2 cellular contexts compared by ENCODE assay signal in genomic region chr12:84950971-84951546, GRCh38.
TF ChIP-seq lines count a peak whose summit lies in the region.

No MANE protein-coding gene starts in this region.

TF ChIP-seq in HCT116, 20 proteins besides CTCF, POLR2A, EP300 and RAD21:
- TF ChIP-seq TCF7L2 (IDR thresholded peaks at IDR 0.05; ENCODE audit: borderline replicate concordance, extremely low read depth, insufficient read depth, insufficient read length) (no peak), ZFX (IDR thresholded peaks at IDR 0.05) (no peak), MAX (IDR thresholded peaks at IDR 0.05) (no peak), ZNF274 (IDR thresholded peaks at IDR 0.05; ENCODE audit: low read depth, low read length) (no peak), SRF (IDR thresholded peaks at IDR 0.05; ENCODE audit: low read depth) (no peak), ATF3 (IDR thresholded peaks at IDR 0.05) (no peak), SP1 (IDR thresholded peaks at IDR 0.05; ENCODE audit: low read depth) (no peak), YY1 (IDR thresholded peaks at IDR 0.05; ENCODE audit: extremely low read depth, insufficient replicate concordance, low read depth, low read length) (no peak), ELF1 (IDR thresholded peaks at IDR 0.05; ENCODE audit: borderline replicate concordance, low read depth) (no peak), EZH2phosphoT487 (IDR thresholded peaks at IDR 0.05; ENCODE audit: borderline replicate concordance) (no peak), REST (IDR thresholded peaks at IDR 0.05; ENCODE audit: low read depth) (no peak), SIN3A (IDR thresholded peaks at IDR 0.05; ENCODE audit: low read depth) (no peak), EGR1 (IDR thresholded peaks at IDR 0.05; ENCODE audit: low read depth) (no peak), POLR2AphosphoS5 (IDR thresholded peaks at IDR 0.05; ENCODE audit: low read depth, low read length) (no peak), EZH2 (IDR thresholded peaks at IDR 0.05) (no peak)

TF ChIP-seq in H1, 55 proteins besides CTCF, POLR2A, EP300 and RAD21:
- TF ChIP-seq TCF12 (IDR thresholded peaks at IDR 0.05; ENCODE audit: low read depth, low read length) = no peak
- TF ChIP-seq SIRT6 (IDR thresholded peaks at IDR 0.05; ENCODE audit: low read length) = no peak
- no peak for TF ChIP-seq E2F6 (IDR thresholded peaks at IDR 0.05)
